Comparison of ENCODE assay signal across 31 cellular contexts in the genomic region with DNA sequence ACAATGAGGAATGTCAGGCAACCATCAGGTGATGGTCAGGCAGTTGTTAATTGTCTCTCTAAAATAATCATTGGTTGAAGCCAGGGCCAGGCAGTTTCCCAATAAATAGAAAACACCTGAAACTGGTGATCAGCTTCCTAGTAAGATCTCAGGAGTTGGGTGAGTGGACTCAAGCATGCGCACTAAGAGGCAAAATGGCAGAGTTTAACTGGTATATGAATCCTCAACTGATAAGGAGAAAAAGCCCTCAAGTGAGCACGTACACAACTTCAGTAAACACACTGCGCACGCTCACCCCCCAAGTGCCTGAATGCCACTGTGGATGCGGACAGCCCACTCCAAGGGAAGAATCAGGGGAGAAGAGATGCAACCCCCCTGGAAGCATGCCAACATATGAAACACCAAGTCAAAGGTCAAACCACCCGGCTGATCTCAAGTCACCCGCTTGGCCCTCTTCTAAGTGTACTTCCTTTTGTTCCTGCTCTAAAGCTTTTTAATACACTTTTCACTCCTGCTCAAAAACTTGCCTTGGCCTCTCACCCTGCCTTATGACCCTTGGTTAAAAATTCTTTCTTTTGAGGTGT. TPM values are rescaled to one million over a fixed set of nuclear protein-coding genes. Genes with fewer than 3 reads are reported as not detected.
"Had no signal": no experiment of that assay in that cellular context is flagged by ENCODE, and none has a peak within 500 bp of the region (broad histone marks: within the 10 kb centered on the region; RNA-seq: fewer than 3 reads in every experiment).

No MANE protein-coding gene starts in this region.

- H3K4me1 ChIP-seq: adrenal gland, gastrocnemius medialis had no signal

- ATAC-seq: activated CD4-positive, alpha-beta T cell treated with anti-CD3 and anti-CD28 coated beads for 36 hours; activated CD8-positive, alpha-beta memory T cell treated with anti-CD3 and anti-CD28 coated beads, Interleukin-2, amount 10 ng/mL, durations not matched to agents 7 days and 5 days; activated CD8-positive, alpha-beta T cell treated with anti-CD3 and anti-CD28 coated beads, Interleukin-2, amount 10 ng/mL, durations not matched to agents 7 days and 5 days; activated naive CD8-positive, alpha-beta T cell treated with anti-CD3 and anti-CD28 coated beads, Interleukin-2, amount 50 U/mL, for 24 hours; body of pancreas; esophagus mucosa; foreskin keratinocyte; gastrocnemius medialis had no signal

- H3K4me3 ChIP-seq: adrenal gland, body of pancreas, gastrocnemius medialis had no signal

- FAIRE-seq: colon, endometrium had no signal

- DNase-seq: activated CD4-positive, alpha-beta memory T cell treated with anti-CD3 and anti-CD28 coated beads for 36 hours; activated CD4-positive, alpha-beta T cell treated with anti-CD3 and anti-CD28 coated beads for 36 hours; activated CD4-positive, alpha-beta T cell treated with anti-CD3 and anti-CD28 coated beads, Interleukin-2, amount 10 ng/mL, durations not matched to agents 24 days and 14 days; activated CD4-positive, CD25-positive, alpha-beta regulatory T cell; activated CD4-positive, CD25-positive, alpha-beta regulatory T cell treated with anti-CD3 and anti-CD28 coated beads, Interleukin-2, amount 50 U/mL, for 72 hours; activated CD8-positive, alpha-beta memory T cell treated with anti-CD3 and anti-CD28 coated beads, Interleukin-2, amount 10 ng/mL, durations not matched to agents 7 days and 5 days; activated CD8-positive, alpha-beta memory T cell treated with anti-CD3 and anti-CD28 coated beads, Interleukin-2, amount 50 U/mL, for 4 hours; activated CD8-positive, alpha-beta T cell treated with anti-CD3 and anti-CD28 coated beads, Interleukin-2, amount 10 ng/mL, durations not matched to agents 7 days and 5 days; activated effector memory CD4-positive, alpha-beta T cell treated with anti-CD3 and anti-CD28 coated beads, Interleukin-2, amount 50 U/mL, for 16 hours; activated naive CD4-positive, alpha-beta T cell treated with anti-CD3 and anti-CD28 coated beads for 36 hours; activated naive CD8-positive, alpha-beta T cell treated with anti-CD3 and anti-CD28 coated beads for 36 hours; activated naive CD8-positive, alpha-beta T cell treated with anti-CD3 and anti-CD28 coated beads, Interleukin-2, amount 50 U/mL, for 24 hours; activated T-cell treated with anti-CD3 and anti-CD28 coated beads, Interleukin-2, amount 50 U/mL, for 1 hour; activated T-cell treated with anti-CD3 and anti-CD28 coated beads, Interleukin-2, amount 50 U/mL, for 48 hours; amygdala; aorta; body of pancreas; cortex of kidney; effector CD8-positive, alpha-beta T cell; foreskin keratinocyte; gastrocnemius medialis; glutamatergic neuron; T-helper 2 cell had no signal

- H3K9me3 ChIP-seq: adrenal gland, body of pancreas, gastrocnemius medialis had no signal

- H3K36me3 ChIP-seq: adrenal gland, gastrocnemius medialis had no signal

- H3K27ac ChIP-seq: body of pancreas, foreskin keratinocyte, gastrocnemius medialis had no signal

- H3K27me3 ChIP-seq: adrenal gland, body of pancreas, foreskin keratinocyte, gastrocnemius medialis had no signal

RNA-seq across cellular contexts. Expression of a gene that starts 39.9 kb away (rescaled TPM):
- total RNA-seq: activated CD4-positive, alpha-beta memory T cell treated with anti-CD3 and anti-CD28 coated beads for 36 hours; activated CD4-positive, alpha-beta T cell treated with anti-CD3 and anti-CD28 coated beads for 36 hours; activated CD4-positive, alpha-beta T cell treated with anti-CD3 and anti-CD28 coated beads, Interleukin-2, amount 10 ng/mL, durations not matched to agents 24 days and 14 days; activated CD8-positive, alpha-beta memory T cell treated with anti-CD3 and anti-CD28 coated beads for 36 hours; activated CD8-positive, alpha-beta memory T cell treated with anti-CD3 and anti-CD28 coated beads, Interleukin-2, amount 10 ng/mL, durations not matched to agents 7 days and 5 days; activated CD8-positive, alpha-beta T cell treated with anti-CD3 and anti-CD28 coated beads, Interleukin-2, amount 10 ng/mL, durations not matched to agents 7 days and 5 days; activated naive CD8-positive, alpha-beta T cell treated with anti-CD3 and anti-CD28 coated beads for 36 hours; activated T-helper 1 cell treated with anti-CD3 and anti-CD28 coated beads, Interleukin-12 subunit alpha, Interleukin-12 subunit beta, Interleukin-2, Interleukin-4 antibody, amounts not matched to agents 30 ng/mL and 10 ng/mL and 1 ng/mL, durations not matched to agents 14 hours and 24 hours and 36 hours; activated T-helper 2 cell treated with anti-CD3 and anti-CD28 coated beads, Interferon-gamma antibody, Interleukin-2, Interleukin-4, amounts not matched to agents 10 μg/mL and 5 μg/mL and 100 μg/mL, durations not matched to agents 14 hours and 24 hours and 36 hours; T-helper 1 cell treated with Interleukin-12 subunit alpha and Interleukin-12 subunit beta and Interleukin-4 antibody, amounts not matched to agents 30 ng/mL and 1 ng/mL, for 36 hours had no signal
